In genomic region chr2:121736462-121737336, GRCh38 we compare ENCODE assay signal across 8 cellular contexts.
DNase-seq lines count a peak whose midpoint lies in the region; ATAC-seq and TF ChIP-seq lines count a peak whose summit lies in the region.

TSS of gene NIFK (minus strand) at chr2:121736875. CDS start at chr2:121736850, 25 bp downstream.

- peak within 1 kb of the TSS; percentile 97 for H3K27ac ChIP-seq in C4-2B

- no peak for TF ChIP-seq CTCF in C4-2B (conservative IDR thresholded peaks at IDR 0.05)

- peak; percentile 90 for ATAC-seq in GM19395 (IDR thresholded peaks at IDR 0.05; ENCODE audit: unreplicated experiment)
- peak; percentile 77 for ATAC-seq in HG03558 (IDR thresholded peaks at IDR 0.05; ENCODE audit: extremely low read depth, unreplicated experiment)

- DNase-seq in NCI-H748 (lab: John Stamatoyannopoulos, UW; ENCODE audit: unreplicated experiment) (peak; percentile 92), cortex of kidney (lab: John Stamatoyannopoulos, UW) (peak; percentile 34), left kidney (ENCODE audit: low read depth, low spot score) (peak; percentile 99)
- peak; percentile 100 for DNase-seq in activated CD4-positive, alpha-beta T cell treated with anti-CD3 and anti-CD28 coated beads, Interleukin-2, amount 50 U/mL, for 1 hour
- peak; percentile 100 for DNase-seq in stimulated activated CD4-positive, alpha-beta T cell treated with anti-CD3 and anti-CD28 coated beads, Interleukin-1b, Interleukin-23, amount 100 ng/mL, for 48 hours

Comparison
In these comparisons a context has a peak if more than half of its experiments do, and no peak if none do; other contexts are left out.
1. Peak in every context shown above with its lines: DNase-seq, ATAC-seq and H3K27ac ChIP-seq.
2. DNase-seq: peak in every context shown above with its lines; median percentile 100 in activated CD4-positive, alpha-beta T cell treated with anti-CD3 and anti-CD28 coated beads, Interleukin-2, amount 50 U/mL, for 1 hour; 100 in stimulated activated CD4-positive, alpha-beta T cell treated with anti-CD3 and anti-CD28 coated beads, Interleukin-1b, Interleukin-23, amount 100 ng/mL, for 48 hours; 99 in left kidney; 92 in NCI-H748; 34 in cortex of kidney.